In genomic region chr13:48489003-48489402, GRCh38 we compare ENCODE assay signal across 1 cellular context.
A peak's percentile ranks its signal among the peaks of the same experiment; 100 is the strongest.
TF ChIP-seq lines count a peak whose summit lies in the region.

No MANE protein-coding gene starts in this region.

TF ChIP-seq in GM12878, 131 proteins besides CTCF, POLR2A, EP300 and RAD21 (continued from another document):
- TF ChIP-seq ZNF592 (IDR thresholded peaks at IDR 0.05), result no peak
- TF ChIP-seq E4F1 (IDR thresholded peaks at IDR 0.05; ENCODE audit: borderline replicate concordance, partially characterized antibody), result no peak
- TF ChIP-seq TCF12 (IDR thresholded peaks at IDR 0.05; ENCODE audit: low read depth, low read length), result no peak
- no peak for TF ChIP-seq ZNF207 (IDR thresholded peaks at IDR 0.05; ENCODE audit: borderline replicate concordance)
- peak; percentile 88 for TF ChIP-seq ATF7 (IDR thresholded peaks at IDR 0.05; ENCODE audit: low read depth)
- TF ChIP-seq SUPT20H (IDR thresholded peaks at IDR 0.05; ENCODE audit: borderline replicate concordance, control insufficient read depth, low read depth, low read length), result no peak
- TF ChIP-seq SIN3A (IDR thresholded peaks at IDR 0.05; ENCODE audit: low read depth, low read length), result no peak
- no peak for TF ChIP-seq IRF3 (IDR thresholded peaks at IDR 0.05)
- peak; percentile 38; the same call in 1 of the 2 replicates for TF ChIP-seq MEF2A (IDR thresholded peaks at IDR 0.05; ENCODE audit: insufficient read depth, low read depth, low read length)
- peak in 1 of 2 experiments; percentile 64; a peak in 1 of 4 replicates for TF ChIP-seq ETV6 (conservative IDR thresholded peaks at IDR 0.05 in 1 of 2, IDR thresholded peaks at IDR 0.05 in 1 of 2; ENCODE audit: borderline replicate concordance in 1 of 2, low read depth in 1 of 2)
- TF ChIP-seq MTA2 (IDR thresholded peaks at IDR 0.05; ENCODE audit: low read depth), result peak; percentile 45
- no peak for TF ChIP-seq MEF2B (IDR thresholded peaks at IDR 0.05; ENCODE audit: partially characterized antibody, poor library complexity, severe bottlenecking)
- TF ChIP-seq SPI1 (IDR thresholded peaks at IDR 0.05; ENCODE audit: borderline replicate concordance, insufficient read depth, low read depth, low read length), result peak; percentile 77
- peak; percentile 50; the same call in 1 of the 2 replicates for TF ChIP-seq NBN (IDR thresholded peaks at IDR 0.05)
- no peak for TF ChIP-seq ELK1 (IDR thresholded peaks at IDR 0.05; ENCODE audit: low read depth, low read length)
- TF ChIP-seq GABPA (IDR thresholded peaks at IDR 0.05; ENCODE audit: low read depth), result no peak
- no peak for TF ChIP-seq MYB (IDR thresholded peaks at IDR 0.05; ENCODE audit: borderline replicate concordance, low read depth, low read length)
- no peak for TF ChIP-seq FOS (IDR thresholded peaks at IDR 0.05; ENCODE audit: borderline replicate concordance, extremely low read depth, insufficient read length)
- TF ChIP-seq IKZF2 (IDR thresholded peaks at IDR 0.05), result peak in 1 of 2 experiments; percentile 14; a peak in 1 of 4 replicates
- no peak for TF ChIP-seq TCF7 (IDR thresholded peaks at IDR 0.05; ENCODE audit: borderline replicate concordance)
- TF ChIP-seq CEBPB (IDR thresholded peaks at IDR 0.05; ENCODE audit: borderline replicate concordance in 1 of 2, low read depth in 2 of 2, low read length in 2 of 2), result no peak
- TF ChIP-seq MTA3 (IDR thresholded peaks at IDR 0.05; ENCODE audit: borderline replicate concordance, low read length), result no peak
- peak; percentile 52 for TF ChIP-seq JUNB (IDR thresholded peaks at IDR 0.05)
